In the genomic region with DNA sequence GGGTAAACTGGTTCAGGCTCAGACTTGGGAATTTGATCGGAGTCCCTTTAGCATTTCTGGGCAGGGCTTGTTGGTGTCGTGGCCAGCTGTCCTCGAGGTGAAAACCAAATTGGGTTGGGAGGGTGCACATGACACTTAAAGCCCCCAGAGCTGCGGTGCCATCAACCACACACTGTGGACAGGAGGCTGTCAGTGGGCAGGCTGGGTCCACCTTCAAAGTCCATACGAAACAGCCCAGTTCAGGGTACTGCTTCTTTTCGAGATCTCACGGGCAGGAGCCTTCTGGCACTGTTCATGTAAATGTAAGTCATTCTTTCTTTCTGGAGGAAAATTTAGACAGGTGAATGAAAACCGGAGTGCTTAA, we compare ENCODE assay signal across 18 cellular contexts. TPM values are rescaled to one million over a fixed set of nuclear protein-coding genes. Genes with fewer than 3 reads are reported as not detected.
A peak's percentile ranks its signal among the peaks of the same experiment; 100 is the strongest.
DNase-seq lines count a peak whose midpoint lies in the region; ATAC-seq and TF ChIP-seq lines count a peak whose summit lies in the region.
"Had no signal": no experiment of that assay in that cellular context is flagged by ENCODE, and none has a peak within 500 bp of the region (broad histone marks: within the 10 kb centered on the region; RNA-seq: fewer than 3 reads in every experiment).

No MANE protein-coding gene starts in this region.

- H3K27me3 ChIP-seq in left ventricle myocardium inferior (ENCODE audit: low read depth): no peaks in the 10 kb centered on the region
- H3K27me3 ChIP-seq in heart right ventricle: no peaks in the 10 kb centered on the region
- no peaks in the 10 kb centered on the region for H3K27me3 ChIP-seq in upper lobe of right lung

- intact Hi-C loops in left ventricle myocardium inferior (cut with micrococcal nuclease): no loop called here
- intact Hi-C loops in heart right ventricle (cut with DNase I): loop anchor here in 2 of 10 donors (5.0 to 10.0 kb wide), 2 partner anchors 46 to 84 kb away; no protein-coding TSS in a partner anchor
- intact Hi-C loops in upper lobe of right lung (cut with DNase I): loop anchor here (10.0 kb wide), 1 partner anchor 86 kb away; no protein-coding TSS in a partner anchor
- intact Hi-C loops in activated naive CD4-positive, alpha-beta T cell treated with anti-CD3 and anti-CD28 coated beads for 36 hours (cut with micrococcal nuclease): no loop called here

- DNase-seq in left ventricle myocardium inferior: no peak
- no peak for DNase-seq in heart right ventricle
- no peak for DNase-seq in WTC11 (ENCODE audit: low spot score)
- peak; percentile 11 for DNase-seq in upper lobe of right lung
- DNase-seq in activated CD4-positive, alpha-beta T cell treated with anti-CD3 and anti-CD28 coated beads, Interleukin-2, amount 50 U/mL, for 4 hours: no peak
- DNase-seq in Kasumi-1 (lab: John Stamatoyannopoulos, UW): no peak
- DNase-seq in activated naive CD4-positive, alpha-beta T cell treated with anti-CD3 and anti-CD28 coated beads for 36 hours: no peak
- DNase-seq: activated effector memory CD4-positive, alpha-beta T cell treated with anti-CD3 and anti-CD28 coated beads, Interleukin-2, amount 50 U/mL, for 16 hours; amygdala; CD4-positive, alpha-beta memory T cell; effector memory CD8-positive, alpha-beta T cell; glutamatergic neuron; KBM-7; lower lobe of right lung; MV-4-11; NCI-H2081 treated with DMSO at 0.1 percent for 48 hours; stimulated activated CD4-positive, alpha-beta T cell treated with anti-CD3 and anti-CD28 coated beads, Interleukin-4, amount 100 ng/mL, for 4 hours had no signal

- no peak overlapping the region for H3K4me3 Mint-ChIP-seq in WTC11
- H3K4me3 Mint-ChIP-seq in nephron: no peak overlapping the region
- H3K4me3 Mint-ChIP-seq in activated naive CD4-positive, alpha-beta T cell treated with anti-CD3 and anti-CD28 coated beads for 36 hours: no peak overlapping the region
- H3K4me3 Mint-ChIP-seq: effector memory CD8-positive, alpha-beta T cell had no signal

- H3K27me3 Mint-ChIP-seq in WTC11 (ENCODE audit: low read depth) (no peaks in the 10 kb centered on the region), nephron (ENCODE audit: low read depth) (no peaks in the 10 kb centered on the region)
- H3K27me3 Mint-ChIP-seq in activated naive CD4-positive, alpha-beta T cell treated with anti-CD3 and anti-CD28 coated beads for 36 hours (ENCODE audit: low read depth): no peaks in the 10 kb centered on the region
- H3K27me3 Mint-ChIP-seq: CD4-positive, alpha-beta memory T cell; effector memory CD8-positive, alpha-beta T cell had no signal

- CTCF ChIA-PET in WTC11 (lab: Charles Lee): interaction anchor here (0.6 to 1.3 kb wide), 2 partner anchors 60 to 84 kb away, joined by 3 to 6 read pairs; no protein-coding TSS in a partner anchor
- CTCF ChIA-PET in activated naive CD4-positive, alpha-beta T cell treated with anti-CD3 and anti-CD28 coated beads for 36 hours (lab: Charles Lee): interaction anchor here (1.1 kb wide), 1 partner anchor 37 kb away, joined by 3 read pairs; no protein-coding TSS in a partner anchor

- 0 out of 2 replicates have a peak, but pooled peaks cover 3% of the 10 kb centered on the region for H3K36me3 Mint-ChIP-seq in WTC11
- H3K36me3 Mint-ChIP-seq in nephron (ENCODE audit: low read depth): peaks cover 3% of the 10 kb centered on the region
- peaks cover 3% of the 10 kb centered on the region for H3K36me3 Mint-ChIP-seq in activated naive CD4-positive, alpha-beta T cell treated with anti-CD3 and anti-CD28 coated beads for 36 hours (ENCODE audit: low read depth)

- H3K4me1 Mint-ChIP-seq in WTC11 (peaks cover 68% of the 10 kb centered on the region), nephron (peaks cover 66% of the 10 kb centered on the region)
- H3K4me1 Mint-ChIP-seq in activated naive CD4-positive, alpha-beta T cell treated with anti-CD3 and anti-CD28 coated beads for 36 hours (ENCODE audit: low read depth): peaks cover 62% of the 10 kb centered on the region

- H3K4me1 ChIP-seq in left ventricle myocardium inferior: peaks cover 47% of the 10 kb centered on the region
- peaks cover 7 to 53% (median 21%) of the 10 kb centered on the region in 9 donors for H3K4me1 ChIP-seq in heart right ventricle
- peaks cover 12% of the 10 kb centered on the region for H3K4me1 ChIP-seq in upper lobe of right lung

- no peak for ATAC-seq in heart right ventricle
- ATAC-seq in WTC11: no peak
- ATAC-seq in upper lobe of right lung: no peak
- ATAC-seq: effector memory CD8-positive, alpha-beta T cell; lower lobe of right lung had no signal

- H3K9me3 Mint-ChIP-seq in WTC11: 0 out of 2 replicates have a peak, but pooled peaks cover 3% of the 10 kb centered on the region
- H3K9me3 Mint-ChIP-seq in nephron: no peaks in the 10 kb centered on the region
- H3K9me3 Mint-ChIP-seq in activated naive CD4-positive, alpha-beta T cell treated with anti-CD3 and anti-CD28 coated beads for 36 hours: no peaks in the 10 kb centered on the region
- H3K9me3 Mint-ChIP-seq: CD4-positive, alpha-beta memory T cell; effector memory CD8-positive, alpha-beta T cell had no signal

- H3K27ac ChIP-seq in left ventricle myocardium inferior (replicated peaks): peak overlapping the region; percentile 49
- peak overlapping the region in 3 of 10 donors; percentile 3 to 36 (median 30) for H3K27ac ChIP-seq in heart right ventricle
- no peak overlapping the region for H3K27ac ChIP-seq in upper lobe of right lung
- H3K27ac ChIP-seq: lower lobe of right lung had no signal

- H3K9me3 ChIP-seq in left ventricle myocardium inferior (replicated peaks) (no peaks in the 10 kb centered on the region), heart right ventricle (no peaks in the 10 kb centered on the region), upper lobe of right lung (no peaks in the 10 kb centered on the region)
- H3K9me3 ChIP-seq: lower lobe of right lung had no signal

- TF ChIP-seq CTCF in left ventricle myocardium inferior (IDR thresholded peaks at IDR 0.05; ENCODE audit: borderline replicate concordance) (no peak), heart right ventricle (IDR thresholded peaks at IDR 0.05) (no peak), WTC11 (IDR thresholded peaks at IDR 0.05) (no peak), nephron (IDR thresholded peaks at IDR 0.05; ENCODE audit: unreplicated experiment in 3 of 3) (no peak), upper lobe of right lung (IDR thresholded peaks at IDR 0.05) (no peak)

- H3K27ac Mint-ChIP-seq in WTC11 (0 out of 2 replicates have a peak overlapping the region, but pooled peaks have one; percentile 23), nephron (peak overlapping the region in 2 of 3 experiments; percentile 55 to 79)
- H3K27ac Mint-ChIP-seq in activated naive CD4-positive, alpha-beta T cell treated with anti-CD3 and anti-CD28 coated beads for 36 hours: no peak overlapping the region

- WGBS in heart right ventricle, 2 donors: 69 to 72% methylated on average over 8 of the region's 8 CpGs

- H3K4me3 ChIP-seq in left ventricle myocardium inferior (no peak overlapping the region), heart right ventricle (no peak overlapping the region), upper lobe of right lung (no peak overlapping the region)
- H3K4me3 ChIP-seq: lower lobe of right lung had no signal

- H3K36me3 ChIP-seq in left ventricle myocardium inferior: no peaks in the 10 kb centered on the region
- H3K36me3 ChIP-seq in heart right ventricle: no peaks in the 10 kb centered on the region
- H3K36me3 ChIP-seq in upper lobe of right lung: no peaks in the 10 kb centered on the region
- H3K36me3 ChIP-seq: lower lobe of right lung had no signal

- POLR2A ChIA-PET in WTC11 (lab: Charles Lee): no interaction called here

TF ChIP-seq in WTC11, 78 proteins besides CTCF, POLR2A, EP300 and RAD21:
- TF ChIP-seq, protein P1, sequence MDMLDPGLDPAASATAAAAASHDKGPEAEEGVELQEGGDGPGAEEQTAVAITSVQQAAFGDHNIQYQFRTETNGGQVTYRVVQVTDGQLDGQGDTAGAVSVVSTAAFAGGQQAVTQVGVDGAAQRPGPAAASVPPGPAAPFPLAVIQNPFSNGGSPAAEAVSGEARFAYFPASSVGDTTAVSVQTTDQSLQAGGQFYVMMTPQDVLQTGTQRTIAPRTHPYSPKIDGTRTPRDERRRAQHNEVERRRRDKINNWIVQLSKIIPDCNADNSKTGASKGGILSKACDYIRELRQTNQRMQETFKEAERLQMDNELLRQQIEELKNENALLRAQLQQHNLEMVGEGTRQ (CRISPR knock-in tag; IDR thresholded peaks at IDR 0.05): no peak
- TF ChIP-seq, protein P2, sequence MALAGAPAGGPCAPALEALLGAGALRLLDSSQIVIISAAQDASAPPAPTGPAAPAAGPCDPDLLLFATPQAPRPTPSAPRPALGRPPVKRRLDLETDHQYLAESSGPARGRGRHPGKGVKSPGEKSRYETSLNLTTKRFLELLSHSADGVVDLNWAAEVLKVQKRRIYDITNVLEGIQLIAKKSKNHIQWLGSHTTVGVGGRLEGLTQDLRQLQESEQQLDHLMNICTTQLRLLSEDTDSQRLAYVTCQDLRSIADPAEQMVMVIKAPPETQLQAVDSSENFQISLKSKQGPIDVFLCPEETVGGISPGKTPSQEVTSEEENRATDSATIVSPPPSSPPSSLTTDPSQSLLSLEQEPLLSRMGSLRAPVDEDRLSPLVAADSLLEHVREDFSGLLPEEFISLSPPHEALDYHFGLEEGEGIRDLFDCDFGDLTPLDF (CRISPR knock-in tag; IDR thresholded peaks at IDR 0.05): no peak
- TF ChIP-seq, protein P3, sequence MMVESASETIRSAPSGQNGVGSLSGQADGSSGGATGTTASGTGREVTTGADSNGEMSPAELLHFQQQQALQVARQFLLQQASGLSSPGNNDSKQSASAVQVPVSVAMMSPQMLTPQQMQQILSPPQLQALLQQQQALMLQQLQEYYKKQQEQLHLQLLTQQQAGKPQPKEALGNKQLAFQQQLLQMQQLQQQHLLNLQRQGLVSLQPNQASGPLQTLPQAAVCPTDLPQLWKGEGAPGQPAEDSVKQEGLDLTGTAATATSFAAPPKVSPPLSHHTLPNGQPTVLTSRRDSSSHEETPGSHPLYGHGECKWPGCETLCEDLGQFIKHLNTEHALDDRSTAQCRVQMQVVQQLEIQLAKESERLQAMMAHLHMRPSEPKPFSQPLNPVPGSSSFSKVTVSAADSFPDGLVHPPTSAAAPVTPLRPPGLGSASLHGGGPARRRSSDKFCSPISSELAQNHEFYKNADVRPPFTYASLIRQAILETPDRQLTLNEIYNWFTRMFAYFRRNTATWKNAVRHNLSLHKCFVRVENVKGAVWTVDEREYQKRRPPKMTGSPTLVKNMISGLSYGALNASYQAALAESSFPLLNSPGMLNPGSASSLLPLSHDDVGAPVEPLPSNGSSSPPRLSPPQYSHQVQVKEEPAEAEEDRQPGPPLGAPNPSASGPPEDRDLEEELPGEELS (CRISPR knock-in tag; IDR thresholded peaks at IDR 0.05): no peak
- TF ChIP-seq ZNF671 (CRISPR knock-in tag; IDR thresholded peaks at IDR 0.05): no peak
- no peak for TF ChIP-seq GRHL2 (CRISPR knock-in tag; IDR thresholded peaks at IDR 0.05; ENCODE audit: insufficient replicate concordance, severe bottlenecking)
- no peak for TF ChIP-seq ETV6 (CRISPR knock-in tag; IDR thresholded peaks at IDR 0.05)

RNA-seq across cellular contexts. Expression of a gene that starts 7.0 kb away (rescaled TPM):
- total RNA-seq in left ventricle myocardium inferior: 12.3 TPM
- 10 to 100 TPM; 14.0 to 27.8 (median 19.6) TPM for total RNA-seq in heart right ventricle
- 10 to 100 TPM; 14.5 to 17.6 TPM for polyA plus RNA-seq in heart right ventricle
- total RNA-seq in WTC11 (2021): 11.8 to 15.3 TPM (median 12.4 TPM) in 3 replicates
- total RNA-seq in upper lobe of right lung: 7.2 TPM
- total RNA-seq in activated naive CD4-positive, alpha-beta T cell treated with anti-CD3 and anti-CD28 coated beads for 36 hours: 10 to 100 TPM; 42.4 to 42.7 TPM
